In the genomic region with DNA sequence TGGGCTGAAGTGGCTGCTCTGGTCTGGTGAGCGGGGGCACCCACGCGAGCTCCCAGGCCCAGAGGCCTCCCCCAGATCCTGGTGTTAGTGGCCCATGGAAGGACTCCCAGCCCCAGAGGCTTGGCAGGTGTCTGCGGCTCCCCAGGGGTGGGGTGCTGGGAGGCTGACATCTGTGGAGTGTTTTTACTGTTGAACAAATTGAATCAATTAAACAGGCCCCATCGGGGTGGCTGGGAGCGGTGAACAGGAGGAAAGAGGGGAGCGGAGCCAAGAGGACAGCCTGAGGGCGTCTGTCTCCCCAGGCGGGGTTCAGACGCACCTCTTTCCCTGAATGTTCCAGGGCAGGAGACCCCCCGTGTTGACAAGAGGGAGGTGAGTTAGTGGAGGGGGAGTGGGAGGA, we compare ENCODE assay signal across 16 cellular contexts. TPM values are rescaled to one million over a fixed set of nuclear protein-coding genes. Genes with fewer than 3 reads are reported as not detected.
DNase-seq lines count a peak whose midpoint lies in the region; ATAC-seq, FAIRE-seq and TF ChIP-seq lines count a peak whose summit lies in the region.
"Had no signal": no experiment of that assay in that cellular context is flagged by ENCODE, and none has a peak within 500 bp of the region (broad histone marks: within the 10 kb centered on the region; RNA-seq: fewer than 3 reads in every experiment).

No MANE protein-coding gene starts in this region.

- intact Hi-C loops in CD4-positive, alpha-beta T cell (cut with DNase I, micrococcal nuclease): loop anchor here (5.0 to 10.0 kb wide), 4 partner anchors 245 to 1338 kb away; partner anchors contain the start of genes CHMP6 (in 1 of the 2), EIF4A3 (in 1 of the 2), NDUFAF8 (in 1 of the 2) and TEPSIN (in 1 of the 2)
- intact Hi-C loops in activated T-helper 2 cell treated with anti-CD3 and anti-CD28 coated beads, Interferon-gamma antibody, Interleukin-2, Interleukin-4, amounts not matched to agents 10 μg/mL and 5 μg/mL and 100 μg/mL, durations not matched to agents 14 hours and 24 hours and 36 hours (cut with micrococcal nuclease): loop anchor here (5.0 kb wide), 2 partner anchors 80 to 95 kb away; no protein-coding TSS in a partner anchor

- no peaks in the 10 kb centered on the region for H3K9me3 ChIP-seq in CD4-positive, alpha-beta T cell (ENCODE audit: control insufficient read depth, low read length)
- no peaks in the 10 kb centered on the region for H3K9me3 ChIP-seq in effector memory CD4-positive, alpha-beta T cell (ENCODE audit: control insufficient read depth, low read length)
- H3K9me3 ChIP-seq: suprapubic skin had no signal

- peaks cover 29% of the 10 kb centered on the region for H3K4me1 ChIP-seq in effector memory CD4-positive, alpha-beta T cell (ENCODE audit: control insufficient read depth, insufficient read depth, low read length, poor library complexity, severe bottlenecking)
- H3K4me1 ChIP-seq: foreskin keratinocyte had no signal

- TF ChIP-seq CTCF in CD4-positive, alpha-beta T cell (IDR thresholded peaks at IDR 0.05): no peak
- TF ChIP-seq CTCF in neural crest cell (conservative IDR thresholded peaks at IDR 0.05): no peak

- no peaks in the 10 kb centered on the region for H3K36me3 Mint-ChIP-seq in CD4-positive, alpha-beta T cell (ENCODE audit: low read depth)
- H3K36me3 Mint-ChIP-seq in IgD-negative memory B cell (no peaks in the 10 kb centered on the region), neural crest cell (ENCODE audit: low read depth) (no peaks in the 10 kb centered on the region)
- H3K36me3 Mint-ChIP-seq in activated T-helper 2 cell treated with anti-CD3 and anti-CD28 coated beads, Interferon-gamma antibody, Interleukin-2, Interleukin-4, amounts not matched to agents 10 μg/mL and 5 μg/mL and 100 μg/mL, durations not matched to agents 14 hours and 24 hours and 36 hours (ENCODE audit: low read depth): no peaks in the 10 kb centered on the region

- no peak overlapping the region for H3K27ac ChIP-seq in CD4-positive, alpha-beta T cell (ENCODE audit: low read depth, low read length)
- H3K27ac ChIP-seq in effector memory CD4-positive, alpha-beta T cell (ENCODE audit: insufficient read depth, low read length, poor library complexity, severe bottlenecking): no peak overlapping the region
- H3K27ac ChIP-seq: foreskin keratinocyte, suprapubic skin had no signal

- H3K27ac Mint-ChIP-seq in CD4-positive, alpha-beta T cell: no peak overlapping the region
- peak overlapping the region; percentile 85 to 94 (median 93) for H3K27ac Mint-ChIP-seq in IgD-negative memory B cell
- H3K27ac Mint-ChIP-seq in activated T-helper 2 cell treated with anti-CD3 and anti-CD28 coated beads, Interferon-gamma antibody, Interleukin-2, Interleukin-4, amounts not matched to agents 10 μg/mL and 5 μg/mL and 100 μg/mL, durations not matched to agents 14 hours and 24 hours and 36 hours: no peak overlapping the region
- H3K27ac Mint-ChIP-seq in neural crest cell (ENCODE audit: unreplicated experiment): no peak overlapping the region

- H3K4me1 Mint-ChIP-seq in CD4-positive, alpha-beta T cell (ENCODE audit: low read depth): peaks cover 7% of the 10 kb centered on the region
- H3K4me1 Mint-ChIP-seq in IgD-negative memory B cell: peaks cover 0 to 9% (median 8%) of the 10 kb centered on the region in 3 donors
- H3K4me1 Mint-ChIP-seq in activated T-helper 2 cell treated with anti-CD3 and anti-CD28 coated beads, Interferon-gamma antibody, Interleukin-2, Interleukin-4, amounts not matched to agents 10 μg/mL and 5 μg/mL and 100 μg/mL, durations not matched to agents 14 hours and 24 hours and 36 hours (ENCODE audit: low read depth): peaks cover 11% of the 10 kb centered on the region
- peaks cover 59% of the 10 kb centered on the region for H3K4me1 Mint-ChIP-seq in neural crest cell

- H3K4me3 ChIP-seq in effector memory CD4-positive, alpha-beta T cell (ENCODE audit: insufficient read depth, low read depth, low read length, poor library complexity, severe bottlenecking): no peak overlapping the region

- ATAC-seq in CD4-positive, alpha-beta T cell (ENCODE audit: poor library complexity): no peak
- ATAC-seq: foreskin keratinocyte had no signal

- no peak for FAIRE-seq in urothelium cell line (lab: Jason Lieb, UNC)
- FAIRE-seq: HTR-8/SVneo, keratinocyte had no signal

- peak overlapping the region; percentile 79 for H3K4me3 Mint-ChIP-seq in CD4-positive, alpha-beta T cell
- H3K4me3 Mint-ChIP-seq in IgD-negative memory B cell (peak overlapping the region; percentile 12 to 81 (median 76)), neural crest cell (peak overlapping the region; percentile 84)
- peak overlapping the region; percentile 13 for H3K4me3 Mint-ChIP-seq in activated T-helper 2 cell treated with anti-CD3 and anti-CD28 coated beads, Interferon-gamma antibody, Interleukin-2, Interleukin-4, amounts not matched to agents 10 μg/mL and 5 μg/mL and 100 μg/mL, durations not matched to agents 14 hours and 24 hours and 36 hours (ENCODE audit: low read depth)

- no peaks in the 10 kb centered on the region for H3K36me3 ChIP-seq in effector memory CD4-positive, alpha-beta T cell (ENCODE audit: control insufficient read depth, insufficient read depth, low read length)
- H3K36me3 ChIP-seq: suprapubic skin, WERI-Rb-1 had no signal

- H3K27me3 Mint-ChIP-seq in CD4-positive, alpha-beta T cell: peaks cover 29% of the 10 kb centered on the region
- H3K27me3 Mint-ChIP-seq in IgD-negative memory B cell (peaks cover 34% of the 10 kb centered on the region), neural crest cell (ENCODE audit: low read depth) (peaks cover 8% of the 10 kb centered on the region)
- peaks cover 32% of the 10 kb centered on the region for H3K27me3 Mint-ChIP-seq in activated T-helper 2 cell treated with anti-CD3 and anti-CD28 coated beads, Interferon-gamma antibody, Interleukin-2, Interleukin-4, amounts not matched to agents 10 μg/mL and 5 μg/mL and 100 μg/mL, durations not matched to agents 14 hours and 24 hours and 36 hours (ENCODE audit: low read depth)

- no peaks in the 10 kb centered on the region for H3K9me3 Mint-ChIP-seq in CD4-positive, alpha-beta T cell
- H3K9me3 Mint-ChIP-seq in IgD-negative memory B cell: no peaks in the 10 kb centered on the region
- H3K9me3 Mint-ChIP-seq in activated T-helper 2 cell treated with anti-CD3 and anti-CD28 coated beads, Interferon-gamma antibody, Interleukin-2, Interleukin-4, amounts not matched to agents 10 μg/mL and 5 μg/mL and 100 μg/mL, durations not matched to agents 14 hours and 24 hours and 36 hours: no peaks in the 10 kb centered on the region
- no peaks in the 10 kb centered on the region for H3K9me3 Mint-ChIP-seq in neural crest cell

- DNase-seq in CD4-positive, alpha-beta T cell: no peak
- DNase-seq in activated T-helper 2 cell treated with anti-CD3 and anti-CD28 coated beads, Interferon-gamma antibody, Interleukin-2, Interleukin-4, amounts not matched to agents 10 μg/mL and 5 μg/mL and 100 μg/mL, durations not matched to agents 14 hours and 24 hours and 36 hours (ENCODE audit: low spot score): no peak
- DNase-seq in neural crest cell (ENCODE audit: low read depth, low spot score) (no peak), NCI-H82 (lab: John Stamatoyannopoulos, UW) (no peak), urothelium cell line (ENCODE audit: low spot score) (no peak), NCI-H2029 (lab: John Stamatoyannopoulos, UW) (no peak)
- no peak for DNase-seq in effector memory CD4-positive, alpha-beta T cell
- DNase-seq: aorta; COR-L47; foreskin keratinocyte; NK-92 treated with Interleukin-12 subunit alpha and Interleukin-12 subunit beta, amount 100 ng/mL, for 24 hours; WERI-Rb-1 had no signal

- CTCF ChIA-PET in CD4-positive, alpha-beta T cell (lab: Charles Lee): no interaction called here

- peaks cover 25% of the 10 kb centered on the region for H3K27me3 ChIP-seq in CD4-positive, alpha-beta T cell (ENCODE audit: control insufficient read depth, insufficient read depth, low read length)
- peaks cover 14% of the 10 kb centered on the region for H3K27me3 ChIP-seq in effector memory CD4-positive, alpha-beta T cell (replicated peaks; ENCODE audit: control insufficient read depth, insufficient read depth, low read length, poor library complexity, severe bottlenecking)

- POLR2A ChIA-PET in CD4-positive, alpha-beta T cell (lab: Charles Lee): no interaction called here

RNA-seq across cellular contexts. Expression of gene ACTG1, which starts 29.9 kb away (rescaled TPM):
- total RNA-seq in CD4-positive, alpha-beta T cell: 1,000 to 10,000 TPM; 1,296 to 1,318 TPM
- polyA plus RNA-seq in IgD-negative memory B cell: 1,302 TPM
- 4,152 and 4,174 TPM in 2 replicates for total RNA-seq in activated T-helper 2 cell treated with anti-CD3 and anti-CD28 coated beads, Interferon-gamma antibody, Interleukin-2, Interleukin-4, amounts not matched to agents 10 μg/mL and 5 μg/mL and 100 μg/mL, durations not matched to agents 14 hours and 24 hours and 36 hours
- total RNA-seq in neural crest cell: 4,235 and 4,315 TPM in 2 replicates

RNA-seq across cellular contexts. Expression of gene FSCN2, which starts 45.5 kb away (rescaled TPM):
- 1 to 10 TPM; 1.0 to 1.1 TPM for total RNA-seq in CD4-positive, alpha-beta T cell
- 0.83 TPM for polyA plus RNA-seq in IgD-negative memory B cell
- total RNA-seq in activated T-helper 2 cell treated with anti-CD3 and anti-CD28 coated beads, Interferon-gamma antibody, Interleukin-2, Interleukin-4, amounts not matched to agents 10 μg/mL and 5 μg/mL and 100 μg/mL, durations not matched to agents 14 hours and 24 hours and 36 hours: 1.1 TPM in 2 replicates
- 0.43 and 0.56 TPM in 2 replicates for total RNA-seq in neural crest cell
- total RNA-seq: foreskin keratinocyte had no signal
- polyA plus RNA-seq: foreskin keratinocyte, keratinocyte had no signal

Comparison
In these comparisons a context has a peak if more than half of its experiments do, and no peak if none do; other contexts are left out.
1. H3K27ac Mint-ChIP-seq: peak in IgD-negative memory B cell (3 of 3); none in CD4-positive, alpha-beta T cell (single experiment), activated T-helper 2 cell treated with anti-CD3 and anti-CD28 coated beads, Interferon-gamma antibody, Interleukin-2, Interleukin-4, amounts not matched to agents 10 μg/mL and 5 μg/mL and 100 μg/mL, durations not matched to agents 14 hours and 24 hours and 36 hours (single experiment) and neural crest cell (single experiment).
2. H3K4me3 Mint-ChIP-seq: peak in every context shown above with its lines; median percentile 84 in neural crest cell; 79 in CD4-positive, alpha-beta T cell; 76 in IgD-negative memory B cell; 13 in activated T-helper 2 cell treated with anti-CD3 and anti-CD28 coated beads, Interferon-gamma antibody, Interleukin-2, Interleukin-4, amounts not matched to agents 10 μg/mL and 5 μg/mL and 100 μg/mL, durations not matched to agents 14 hours and 24 hours and 36 hours.